ENCODE assay signal across 8 cellular contexts in genomic region chr1:8424539-8425116, GRCh38.
DNase-seq lines count a peak whose midpoint lies in the region; FAIRE-seq and TF ChIP-seq lines count a peak whose summit lies in the region.

No MANE protein-coding gene starts in this region.

- DNase-seq in CD14-positive monocyte (ENCODE audit: low spot score) (peak; percentile 66), HFF-Myc (ENCODE audit: extremely low read depth, low read depth) (no peak), SJCRH30 (no peak), astrocyte (ENCODE audit: low read depth) (no peak), small intestine (peak; percentile 89), posterior vena cava (ENCODE audit: low spot score) (no peak), foreskin melanocyte (no peak)

- H3K4me1 Mint-ChIP-seq in CD14-positive monocyte, result peaks cover 55% of the 10 kb centered on the region
- H3K4me1 Mint-ChIP-seq in astrocyte (ENCODE audit: low read depth, unreplicated experiment), result peaks cover 30% of the 10 kb centered on the region

- peak overlapping the region; percentile 88 for H3K4me2 ChIP-seq in astrocyte (ENCODE audit: low read length)

- intact Hi-C loops in CD14-positive monocyte (cut with micrococcal nuclease), result loop anchor here (10.0 kb wide), 2 partner anchors 100 to 280 kb away; no protein-coding TSS in a partner anchor
- intact Hi-C loops in posterior vena cava (cut with DNase I), result no loop called here

- no peak overlapping the region; the same call in 1 of the 2 replicates for H3K27ac ChIP-seq in SJCRH30
- peak overlapping the region; percentile 81 for H3K27ac ChIP-seq in astrocyte (ENCODE audit: low read depth, low read length)
- H3K27ac ChIP-seq in small intestine (ENCODE audit: low read depth in 1 of 2, low read length in 1 of 2), result peak overlapping the region; percentile 93 to 98

- H3K79me2 ChIP-seq in astrocyte (ENCODE audit: insufficient read depth, low read length), result peaks cover 38% of the 10 kb centered on the region

- H3K27me3 Mint-ChIP-seq in CD14-positive monocyte (ENCODE audit: low read depth in 3 of 3) (peaks cover 0 to 4% (median 0%) of the 10 kb centered on the region in 3 donors), astrocyte (ENCODE audit: low read depth, unreplicated experiment) (no peaks in the 10 kb centered on the region)

- H3K27me3 ChIP-seq in SJCRH30 (no peaks in the 10 kb centered on the region), astrocyte (ENCODE audit: insufficient read depth, low read length) (no peaks in the 10 kb centered on the region), iPS-15b (ENCODE audit: control insufficient read depth, insufficient read depth, low read length) (no peaks in the 10 kb centered on the region), small intestine (ENCODE audit: control insufficient read depth in 2 of 2, insufficient read depth in 2 of 2, low read length in 2 of 2) (no peaks in the 10 kb centered on the region)

- WGBS in small intestine, 3 donors, result 31 to 34% (median 33%) methylated on average over 9 of the region's 9 CpGs

- peak overlapping the region; percentile 50 for H3K4me3 ChIP-seq in HFF-Myc (replicated peaks; ENCODE audit: low read depth, low read length)
- peak overlapping the region; percentile 96 for H3K4me3 ChIP-seq in SJCRH30
- H3K4me3 ChIP-seq in astrocyte (ENCODE audit: insufficient read depth, low read depth, low read length), result peak overlapping the region; percentile 63
- H3K4me3 ChIP-seq in iPS-15b (ENCODE audit: low read depth, low read length), result peak overlapping the region; percentile 63
- H3K4me3 ChIP-seq in small intestine (ENCODE audit: low read depth in 1 of 2, low read length in 2 of 2), result peak overlapping the region in 1 of 2 donors; percentile 87

- no peaks in the 10 kb centered on the region for H3K9me3 ChIP-seq in SJCRH30 (replicated peaks)
- no peaks in the 10 kb centered on the region for H3K9me3 ChIP-seq in astrocyte (ENCODE audit: insufficient read depth, low read depth, low read length)
- H3K9me3 ChIP-seq in iPS-15b (ENCODE audit: control insufficient read depth, insufficient read depth, low read length), result no peaks in the 10 kb centered on the region
- H3K9me3 ChIP-seq in small intestine (ENCODE audit: control insufficient read depth, low read depth), result no peaks in the 10 kb centered on the region

- H3K36me3 ChIP-seq in SJCRH30, result peaks cover 4% of the 10 kb centered on the region; the same call in 1 of the 2 replicates
- H3K36me3 ChIP-seq in astrocyte (ENCODE audit: insufficient read depth, low read length), result peaks cover 10% of the 10 kb centered on the region
- H3K36me3 ChIP-seq in iPS-15b (ENCODE audit: control insufficient read depth, insufficient read depth, low read length), result no peaks in the 10 kb centered on the region
- H3K36me3 ChIP-seq in small intestine (ENCODE audit: control insufficient read depth in 2 of 2, insufficient read depth in 2 of 2, low read length in 2 of 2), result peaks cover 0 to 3% of the 10 kb centered on the region in 2 donors

- H3K4me3 Mint-ChIP-seq in CD14-positive monocyte (peak overlapping the region; percentile 88 to 91), astrocyte (ENCODE audit: unreplicated experiment) (peak overlapping the region; percentile 86)

- H3K4me1 ChIP-seq in SJCRH30 (peaks cover 28% of the 10 kb centered on the region), astrocyte (ENCODE audit: insufficient read depth, low read length) (peaks cover 20% of the 10 kb centered on the region), iPS-15b (ENCODE audit: control insufficient read depth, insufficient read depth, low read length) (peaks cover 24% of the 10 kb centered on the region), small intestine (ENCODE audit: control insufficient read depth in 2 of 2, insufficient read depth in 1 of 2, low read depth in 1 of 2, low read length in 1 of 2) (peaks cover 0 to 13% of the 10 kb centered on the region in 2 donors)

- H3K9me3 Mint-ChIP-seq in CD14-positive monocyte (no peaks in the 10 kb centered on the region), astrocyte (ENCODE audit: unreplicated experiment) (no peaks in the 10 kb centered on the region)

- H3K36me3 Mint-ChIP-seq in CD14-positive monocyte, result peaks cover 1 to 4% of the 10 kb centered on the region in 2 donors
- peaks cover 2% of the 10 kb centered on the region for H3K36me3 Mint-ChIP-seq in astrocyte (ENCODE audit: low read depth, unreplicated experiment)

- H4K20me1 ChIP-seq in astrocyte (ENCODE audit: insufficient read depth, low read length), result peaks cover 30% of the 10 kb centered on the region

- H2AFZ ChIP-seq in astrocyte (ENCODE audit: low read depth, low read length), result peak overlapping the region; percentile 37

- FAIRE-seq in astrocyte (lab: Jason Lieb, UNC) (no peak), small intestine (lab: Jason Lieb, UNC) (no peak)

- no peak for TF ChIP-seq CTCF in CD14-positive monocyte (IDR thresholded peaks at IDR 0.05)
- no peak for TF ChIP-seq CTCF in HFF-Myc (IDR thresholded peaks at IDR 0.05; ENCODE audit: low read depth, low read length, missing control alignments)
- no peak for TF ChIP-seq CTCF in astrocyte (IDR thresholded peaks at IDR 0.05; ENCODE audit: insufficient read depth, low read depth, low read length)

- H3K9ac ChIP-seq in astrocyte (ENCODE audit: low read length), result peak overlapping the region; percentile 93
- peak overlapping the region; percentile 56 for H3K9ac ChIP-seq in iPS-15b (ENCODE audit: low read depth, low read length)

- H3K27ac Mint-ChIP-seq in CD14-positive monocyte, result peak overlapping the region; percentile 89 to 96 (median 94)
- peak overlapping the region; percentile 95 for H3K27ac Mint-ChIP-seq in astrocyte (ENCODE audit: unreplicated experiment)

Comparison
In these comparisons a context has a peak if more than half of its experiments do, and no peak if none do; other contexts are left out.
1. DNase-seq: peak in CD14-positive monocyte (single experiment) and small intestine (single experiment); none in HFF-Myc (single experiment), SJCRH30 (0 of 2), astrocyte (single experiment), posterior vena cava (single experiment) and foreskin melanocyte (single experiment).
2. intact Hi-C loops: an anchor here in CD14-positive monocyte (10.0 kb wide); none called in posterior vena cava.